Comparison of ENCODE assay signal across 24 cellular contexts in genomic region chr3:23824699-23825444, GRCh38. TPM values are rescaled to one million over a fixed set of nuclear protein-coding genes. Genes with fewer than 3 reads are reported as not detected.
DNase-seq lines count a peak whose midpoint lies in the region; ATAC-seq, FAIRE-seq and TF ChIP-seq lines count a peak whose summit lies in the region.
"Had no signal": no experiment of that assay in that cellular context is flagged by ENCODE, and none has a peak within 500 bp of the region (broad histone marks: within the 10 kb centered on the region; RNA-seq: fewer than 3 reads in every experiment).

No MANE protein-coding gene starts in this region.

- 54 to 56% methylated on average over 5 of the region's 5 CpGs for WGBS in tibial nerve, 2 donors

- peaks cover 7% of the 10 kb centered on the region; the same call in 1 of the 2 replicates for H3K79me2 ChIP-seq in OCI-LY1 (ENCODE audit: insufficient read depth, low read length)

- H3K9me2 ChIP-seq in OCI-LY1 (ENCODE audit: low read depth, low read length): no peaks in the 10 kb centered on the region

- POLR2A ChIA-PET in WTC11 (lab: Charles Lee): no interaction called here

- H3K4me1 Mint-ChIP-seq in WTC11: peaks cover 79% of the 10 kb centered on the region

- H3K27ac ChIP-seq in OCI-LY1 (ENCODE audit: low read depth, low read length, poor library complexity, severe bottlenecking) (no peak overlapping the region), left lung (no peak overlapping the region), tibial nerve (no peak overlapping the region)
- H3K27ac ChIP-seq: KMS-11, left ventricle myocardium inferior, vagina had no signal

- peak overlapping the region; percentile 10; the same call in 1 of the 2 replicates for H3K4me2 ChIP-seq in OCI-LY1 (ENCODE audit: low read length)
- H3K4me2 ChIP-seq: KMS-11 had no signal

- TF ChIP-seq CTCF in OCI-LY1 (IDR thresholded peaks at IDR 0.05; ENCODE audit: low read length) (no peak), WTC11 (IDR thresholded peaks at IDR 0.05) (no peak), left lung (IDR thresholded peaks at IDR 0.05) (no peak), tibial nerve (IDR thresholded peaks at IDR 0.05) (no peak)

- H3K4me3 ChIP-seq in OCI-LY1 (ENCODE audit: low read depth, low read length, poor library complexity, severe bottlenecking): no peak overlapping the region
- H3K4me3 ChIP-seq in left lung: no peak overlapping the region
- H3K4me3 ChIP-seq in tibial nerve: no peak overlapping the region
- H3K4me3 ChIP-seq: left ventricle myocardium inferior, vagina had no signal

- no peaks in the 10 kb centered on the region for H3F3A ChIP-seq in OCI-LY1 (ENCODE audit: insufficient read depth, low read length)

- H3K9me3 ChIP-seq in OCI-LY1 (ENCODE audit: low read length) (no peaks in the 10 kb centered on the region), left lung (no peaks in the 10 kb centered on the region), tibial nerve (no peaks in the 10 kb centered on the region)
- H3K9me3 ChIP-seq: left ventricle myocardium inferior, vagina had no signal

- no peaks in the 10 kb centered on the region for H3K27me3 ChIP-seq in OCI-LY1 (ENCODE audit: insufficient read depth, low read length)
- H3K27me3 ChIP-seq in left lung: no peaks in the 10 kb centered on the region
- H3K27me3 ChIP-seq in tibial nerve: no peaks in the 10 kb centered on the region
- H3K27me3 ChIP-seq: vagina had no signal

- H3K36me3 ChIP-seq in OCI-LY1 (ENCODE audit: insufficient read depth, low read length) (peaks cover 17% of the 10 kb centered on the region), left lung (no peaks in the 10 kb centered on the region), tibial nerve (no peaks in the 10 kb centered on the region)
- H3K36me3 ChIP-seq: left ventricle myocardium inferior, vagina had no signal

- TF ChIP-seq EP300 in tibial nerve (IDR thresholded peaks at IDR 0.05): no peak

- no peak overlapping the region for H3K4me3 Mint-ChIP-seq in WTC11
- H3K4me3 Mint-ChIP-seq: CD4-positive, CD25-positive, alpha-beta regulatory T cell had no signal

- H2AFZ ChIP-seq in OCI-LY1 (ENCODE audit: low read length): no peak overlapping the region

- intact Hi-C loops in left lung (cut with DNase I): no loop called here

- H3K27me3 Mint-ChIP-seq in WTC11 (ENCODE audit: low read depth): no peaks in the 10 kb centered on the region
- H3K27me3 Mint-ChIP-seq: CD4-positive, CD25-positive, alpha-beta regulatory T cell had no signal

- no peaks in the 10 kb centered on the region for H3K36me3 Mint-ChIP-seq in WTC11

- TF ChIP-seq POLR2A in GM12891 (IDR thresholded peaks at IDR 0.05; ENCODE audit: low read depth, low read length): no peak
- no peak for TF ChIP-seq POLR2A in tibial nerve (IDR thresholded peaks at IDR 0.05)
- TF ChIP-seq POLR2A in GM18505 (IDR thresholded peaks at IDR 0.05; ENCODE audit: borderline replicate concordance, extremely low read depth, insufficient read depth, insufficient read length): no peak

- H3K4me1 ChIP-seq in OCI-LY1 (ENCODE audit: insufficient read depth, low read length, severe bottlenecking): peaks cover 19% of the 10 kb centered on the region
- H3K4me1 ChIP-seq in left lung: peaks cover 0 to 39% of the 10 kb centered on the region in 2 donors
- H3K4me1 ChIP-seq in tibial nerve: peaks cover 0 to 85% (median 19%) of the 10 kb centered on the region in 4 donors

- FAIRE-seq in GM12891 (lab: Jason Lieb, UNC): peak; percentile 9
- FAIRE-seq: endometrium, RCC 7860 had no signal

- H4K20me1 ChIP-seq in OCI-LY1 (ENCODE audit: insufficient read depth, low read length): peaks cover 11% of the 10 kb centered on the region; the same call in 1 of the 2 replicates

- H3K9ac ChIP-seq in OCI-LY1 (ENCODE audit: low read length): no peak overlapping the region
- H3K9ac ChIP-seq: KMS-11 had no signal

- H3K9me3 Mint-ChIP-seq in WTC11: no peaks in the 10 kb centered on the region
- H3K9me3 Mint-ChIP-seq: CD4-positive, CD25-positive, alpha-beta regulatory T cell had no signal

- peak overlapping the region; percentile 14 for H3K27ac Mint-ChIP-seq in WTC11

- DNase-seq in GM12891 (ENCODE audit: insufficient read length, low spot score) (no peak), WTC11 (ENCODE audit: low spot score) (no peak), left lung (no peak), tibial nerve (ENCODE audit: low spot score in 2 of 2) (no peak), NAMALWA (ENCODE audit: low spot score) (no peak)
- DNase-seq: activated CD4-positive, alpha-beta T cell treated with anti-CD3 and anti-CD28 coated beads for 1 hour; activated T-cell treated with anti-CD3 and anti-CD28 coated beads, Interleukin-2, amount 50 U/mL, for 1 hour; amniotic stem cell; CD4-positive, CD25-positive, alpha-beta regulatory T cell; glutamatergic neuron; HCEC 1CT; left ventricle myocardium inferior; NCI-H1092; NCI-H1930; NCI-H2227 treated with DMSO at 0.1 percent for 48 hours; posterior cingulate gyrus; T-helper 9 cell had no signal

- CTCF ChIA-PET in WTC11 (lab: Charles Lee): no interaction called here

- ATAC-seq in WTC11 (no peak), left lung (peak; percentile 75), GM18505 (IDR thresholded peaks at IDR 0.05; ENCODE audit: unreplicated experiment) (no peak), GM19397 (IDR thresholded peaks at IDR 0.05; ENCODE audit: unreplicated experiment) (no peak)

TF ChIP-seq in GM12891, 5 proteins besides CTCF, POLR2A, EP300 and RAD21:
- TF ChIP-seq PAX5 (IDR thresholded peaks at IDR 0.05; ENCODE audit: insufficient read depth, low read length, severe bottlenecking): no peak
- no peak for TF ChIP-seq POU2F2 (IDR thresholded peaks at IDR 0.05; ENCODE audit: low read depth, low read length)
- TF ChIP-seq TAF1 (IDR thresholded peaks at IDR 0.05; ENCODE audit: low read depth, low read length): no peak
- TF ChIP-seq POLR2AphosphoS5 (IDR thresholded peaks at IDR 0.05; ENCODE audit: low read depth, low read length): no peak
- no peak for TF ChIP-seq SPI1 (IDR thresholded peaks at IDR 0.05; ENCODE audit: low read depth, low read length)

TF ChIP-seq in WTC11, 78 proteins besides CTCF, POLR2A, EP300 and RAD21:
- TF ChIP-seq ETV6 (CRISPR knock-in tag; IDR thresholded peaks at IDR 0.05) (no peak), PREB (CRISPR knock-in tag; IDR thresholded peaks at IDR 0.05; ENCODE audit: borderline replicate concordance) (no peak), OVOL2 (CRISPR knock-in tag; IDR thresholded peaks at IDR 0.05; ENCODE audit: borderline replicate concordance) (no peak), SMAD4 (CRISPR knock-in tag; IDR thresholded peaks at IDR 0.05) (no peak), ZNF416 (CRISPR knock-in tag; IDR thresholded peaks at IDR 0.05) (no peak), GABPB1 (CRISPR knock-in tag; IDR thresholded peaks at IDR 0.05) (no peak), ZNF219 (CRISPR knock-in tag; IDR thresholded peaks at IDR 0.05; ENCODE audit: borderline replicate concordance) (no peak), NFE2L1 (CRISPR knock-in tag; IDR thresholded peaks at IDR 0.05) (no peak), GTF2I (CRISPR knock-in tag; conservative IDR thresholded peaks at IDR 0.05) (no peak)
- TF ChIP-seq, protein P1, sequence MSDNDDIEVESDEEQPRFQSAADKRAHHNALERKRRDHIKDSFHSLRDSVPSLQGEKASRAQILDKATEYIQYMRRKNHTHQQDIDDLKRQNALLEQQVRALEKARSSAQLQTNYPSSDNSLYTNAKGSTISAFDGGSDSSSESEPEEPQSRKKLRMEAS (CRISPR knock-in tag; IDR thresholded peaks at IDR 0.05): no peak
- TF ChIP-seq, protein P2, sequence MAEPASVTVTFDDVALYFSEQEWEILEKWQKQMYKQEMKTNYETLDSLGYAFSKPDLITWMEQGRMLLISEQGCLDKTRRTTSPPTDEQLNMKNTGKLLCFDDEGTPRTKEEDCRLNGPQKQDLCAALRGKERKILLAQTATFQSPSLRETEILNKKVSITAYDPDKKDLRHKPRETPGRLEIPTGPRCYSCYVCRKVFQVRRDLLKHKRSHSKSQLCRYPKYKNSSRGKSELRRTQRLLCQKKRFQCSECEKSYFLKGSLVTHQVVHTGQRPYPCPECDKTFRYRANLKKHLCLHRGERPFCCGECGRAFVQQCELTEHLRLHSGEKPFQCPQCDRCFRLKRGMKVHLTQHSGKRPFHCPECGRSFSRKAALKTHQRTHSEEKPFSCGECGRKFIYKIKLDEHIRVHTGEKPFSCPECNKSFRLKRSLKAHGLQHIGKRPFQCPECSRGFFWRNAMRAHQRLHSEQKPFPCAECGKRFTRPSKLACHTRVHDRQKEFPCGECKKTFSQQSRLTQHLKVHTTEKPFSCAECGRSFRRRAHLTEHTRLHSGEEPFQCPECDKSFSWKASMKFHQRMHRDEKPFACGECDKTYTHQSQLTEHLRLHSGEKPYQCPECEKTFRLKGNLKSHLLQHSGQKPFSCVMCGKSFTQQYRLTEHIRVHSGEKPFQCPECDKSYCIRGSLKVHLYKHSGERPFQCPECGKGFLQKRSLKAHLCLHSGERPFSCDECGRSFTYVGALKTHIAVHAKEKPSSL (CRISPR knock-in tag; conservative IDR thresholded peaks at IDR 0.05): no peak

RNA-seq across cellular contexts. Expression of gene UBE2E1, which starts 19.1 kb away (rescaled TPM):
- polyA plus RNA-seq in GM12891 (2012; ENCODE audit: low read depth, missing spikeins): 153 TPM
- total RNA-seq in WTC11 (2021) (115 to 124 TPM (median 121 TPM) in 3 replicates), left lung (10 to 100 TPM; 89.1 to 96.9 TPM), tibial nerve (100 to 1,000 TPM in 2 of 4 donors, 10 to 100 TPM in 2; 55.1 to 132 (median 99.5) TPM)
